Comparison of ENCODE assay signal across 28 cellular contexts in the genomic region with DNA sequence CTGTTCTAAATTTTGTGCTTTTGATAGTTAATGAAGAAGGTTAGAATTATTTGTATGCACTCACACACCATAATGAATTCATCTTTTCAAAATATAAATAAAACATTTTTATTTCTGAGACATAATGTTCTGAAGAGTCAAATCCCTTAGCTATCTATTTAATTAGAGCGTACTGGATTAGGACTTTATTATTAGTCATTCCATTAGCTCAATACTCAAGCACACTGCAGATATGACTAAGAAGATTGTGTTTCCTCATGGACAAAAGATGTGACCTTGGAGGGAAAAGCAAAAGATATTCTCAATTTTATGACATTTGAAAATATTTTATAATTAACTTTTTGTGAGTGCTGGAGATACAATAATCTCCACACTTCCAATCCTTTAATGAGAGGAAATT.
DNase-seq lines count a peak whose midpoint lies in the region; ATAC-seq, FAIRE-seq and TF ChIP-seq lines count a peak whose summit lies in the region.
"Had no signal": no experiment of that assay in that cellular context is flagged by ENCODE, and none has a peak within 500 bp of the region (broad histone marks: within the 10 kb centered on the region; RNA-seq: fewer than 3 reads in every experiment).

No MANE protein-coding gene starts in this region.

- 15 to 25% methylated on average over 1 of the region's 1 CpG for WGBS in GM23248 (ENCODE audit: low coverage in 1 of 2, low lambda C conversion rate in 2 of 2, missing lambda C conversion rate in 2 of 2), 2 experiments

- peak; percentile 31 for DNase-seq in GM23248
- peak; percentile 59 for DNase-seq in bronchial epithelial cell (ENCODE audit: low read depth)
- DNase-seq in fibroblast of mammary gland (ENCODE audit: low read depth), result peak; percentile 47
- DNase-seq in iris pigment epithelial cell (ENCODE audit: low read depth), result peak; percentile 40
- no peak for DNase-seq in midbrain (lab: John Stamatoyannopoulos, UW)
- no peak for DNase-seq in 8988T
- DNase-seq: ACHN; BE2C; C1 segment of cervical spinal cord; CD4-positive, alpha-beta memory T cell; CD4-positive, CD25-positive, alpha-beta regulatory T cell; CD8-positive, alpha-beta memory T cell; COR-L47; DMS 273 treated with DMSO at 0.1 percent for 48 hours; DMS153; DMS53; DMS79; DND-41; EL; GDM1 had no signal

- H3K4me3 ChIP-seq in GM23248, result no peak overlapping the region
- no peak overlapping the region for H3K4me3 ChIP-seq in bronchial epithelial cell (ENCODE audit: low read depth, low read length)
- H3K4me3 ChIP-seq in fibroblast of mammary gland (ENCODE audit: control insufficient read depth, low read depth, low read length), result no peak overlapping the region
- H3K4me3 ChIP-seq: BLaER1, GM12878 had no signal

- no peak for TF ChIP-seq CTCF in bronchial epithelial cell (IDR thresholded peaks at IDR 0.05; ENCODE audit: insufficient read depth, low read length, severe bottlenecking)
- no peak for TF ChIP-seq CTCF in fibroblast of mammary gland (conservative IDR thresholded peaks at IDR 0.05; ENCODE audit: control insufficient read depth, insufficient read depth, low read depth, low read length)

- H3K4me2 ChIP-seq in GM23248 (ENCODE audit: unreplicated experiment), result no peak overlapping the region
- H3K4me2 ChIP-seq: BLaER1 had no signal

- no peak overlapping the region for H3K27ac ChIP-seq in GM23248
- H3K27ac ChIP-seq: 22Rv1, BLaER1 had no signal

- H3F3A ChIP-seq in GM23248 (ENCODE audit: insufficient read depth), result peaks cover 19% of the 10 kb centered on the region

- peaks cover 28% of the 10 kb centered on the region for H3K4me1 ChIP-seq in GM23248 (ENCODE audit: insufficient read depth)
- H3K4me1 ChIP-seq: BE2C, BLaER1 had no signal

- in situ Hi-C loops in GM23248 (cut with MboI), result no loop called here

- H2AFZ ChIP-seq in GM23248, result no peak overlapping the region

- H3K36me3 ChIP-seq in GM23248 (ENCODE audit: low read depth) (no peaks in the 10 kb centered on the region), bronchial epithelial cell (ENCODE audit: control insufficient read depth, insufficient read depth, low read length) (no peaks in the 10 kb centered on the region)
- H3K36me3 ChIP-seq: BE2C, BLaER1 had no signal

- no peaks in the 10 kb centered on the region for H3K79me2 ChIP-seq in GM23248 (ENCODE audit: insufficient read depth)

- H3K9ac ChIP-seq in GM23248, result no peak overlapping the region
- H3K9ac ChIP-seq: BLaER1 had no signal

- ATAC-seq in GM21619 (IDR thresholded peaks at IDR 0.05; ENCODE audit: unreplicated experiment) (no peak), GM21717 (IDR thresholded peaks at IDR 0.05; ENCODE audit: unreplicated experiment) (no peak)
- ATAC-seq: GM12878 had no signal

- no peaks in the 10 kb centered on the region for H3K9me3 ChIP-seq in GM23248 (ENCODE audit: low read depth)
- H3K9me3 ChIP-seq: BE2C, BLaER1 had no signal

- no peak for FAIRE-seq in bronchial epithelial cell (lab: Jason Lieb, UNC)
- FAIRE-seq: A204.1, GM12878, GM12892, GM18507 had no signal

- peaks cover 4% of the 10 kb centered on the region; the same call in 1 of the 2 replicates for H3K9me2 ChIP-seq in GM23248 (ENCODE audit: insufficient read depth)

- H4K20me1 ChIP-seq in GM23248 (ENCODE audit: insufficient read depth), result no peaks in the 10 kb centered on the region
- H4K20me1 ChIP-seq: BLaER1 had no signal

- no peaks in the 10 kb centered on the region for H3K27me3 ChIP-seq in GM23248 (replicated peaks; ENCODE audit: insufficient read depth)
- no peaks in the 10 kb centered on the region for H3K27me3 ChIP-seq in bronchial epithelial cell (ENCODE audit: control insufficient read depth, insufficient read depth, low read length)
- H3K27me3 ChIP-seq: BE2C, BLaER1 had no signal

Comparison
In these comparisons a context has a peak if more than half of its experiments do, and no peak if none do; other contexts are left out.
1. DNase-seq: peak in GM23248 (single experiment), bronchial epithelial cell (single experiment), fibroblast of mammary gland (single experiment) and iris pigment epithelial cell (single experiment); none in midbrain (single experiment) and 8988T (single experiment).